34 cellular contexts compared by ENCODE assay signal in the genomic region with DNA sequence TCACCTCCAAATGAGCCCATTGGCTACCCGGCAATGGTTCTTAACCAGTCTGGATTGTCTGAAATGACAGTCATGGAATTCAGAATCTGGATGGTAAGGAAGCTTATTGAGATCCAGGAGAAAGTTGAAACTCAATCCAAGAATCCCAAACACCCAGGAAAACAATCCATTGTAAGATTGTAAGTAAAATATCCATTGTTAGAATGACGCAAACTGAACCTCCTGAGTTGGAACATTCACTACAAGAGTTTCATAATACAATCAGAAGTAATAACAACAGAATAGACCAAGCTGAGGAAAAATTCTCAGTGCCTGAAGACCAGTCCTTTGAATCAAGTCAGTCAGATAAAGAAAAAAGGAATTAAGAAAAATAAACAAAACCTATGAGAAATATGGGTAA. TPM values are rescaled to one million over a fixed set of nuclear protein-coding genes. Genes with fewer than 3 reads are reported as not detected.
"Had no signal": no experiment of that assay in that cellular context is flagged by ENCODE, and none has a peak within 500 bp of the region (broad histone marks: within the 10 kb centered on the region; RNA-seq: fewer than 3 reads in every experiment).

No MANE protein-coding gene starts in this region.

- H3K9me3 ChIP-seq: adrenal gland had no signal

- H3K36me3 Mint-ChIP-seq: activated CD4-positive, alpha-beta memory T cell treated with anti-CD3 and anti-CD28 coated beads for 36 hours; activated naive CD4-positive, alpha-beta T cell treated with anti-CD3 and anti-CD28 coated beads, Interleukin-2, amount 50 U/mL, for 72 hours; T-cell had no signal

- H3K4me1 Mint-ChIP-seq: activated B cell treated with CpG ODN at 0.5 μM for 24 hours; central memory CD8-positive, alpha-beta T cell; T-cell had no signal

- DNase-seq: activated B cell treated with CpG ODN at 0.5 μM for 24 hours; activated CD4-positive, alpha-beta memory T cell treated with anti-CD3 and anti-CD28 coated beads for 36 hours; activated CD4-positive, alpha-beta T cell treated with anti-CD3 and anti-CD28 coated beads for 4 hours; activated CD4-positive, alpha-beta T cell treated with anti-CD3 and anti-CD28 coated beads, Interleukin-2, amount 50 U/mL, for 1 hour; activated CD4-positive, CD25-positive, alpha-beta regulatory T cell treated with anti-CD3 and anti-CD28 coated beads, Interleukin-2, amount 50 U/mL, for 72 hours; activated CD8-positive, alpha-beta memory T cell treated with anti-CD3 and anti-CD28 coated beads, Interleukin-2, amount 50 U/mL, for 4 hours; activated gamma-delta T cell treated with Interleukin-2 at 50 U/mL for 16 hours; activated naive CD4-positive, alpha-beta T cell treated with anti-CD3 and anti-CD28 coated beads for 36 hours; activated T-cell treated with anti-CD3 and anti-CD28 coated beads for 4 hours; activated T-cell treated with anti-CD3 and anti-CD28 coated beads, Interleukin-2, amount 50 U/mL, for 4 hours; adrenal gland; anterior cingulate cortex; brain microvascular endothelial cell; Karpas-422; KBM-7; NCI-H1105; NCI-H1436; NCI-H2029; NCI-H510A; NCI-H748 treated with DMSO at 0.1 percent for 48 hours; SHP77; T-cell; T-helper 2 cell; T-helper 9 cell had no signal

- H3K36me3 ChIP-seq: adrenal gland, brain microvascular endothelial cell, cardiac muscle cell had no signal

- H3K27ac ChIP-seq: adrenal gland, brain microvascular endothelial cell, cardiac muscle cell, VCaP had no signal

- ATAC-seq: activated naive CD4-positive, alpha-beta T cell treated with anti-CD3 and anti-CD28 coated beads, Interleukin-2, amount 50 U/mL, for 72 hours; activated T-cell treated with anti-CD3 and anti-CD28 coated beads, Interleukin-2, amount 50 U/mL, for 4 hours; SK-N-SH treated with all-trans-retinoic acid at 6 μM for 48 hours; T-cell had no signal

- H3K27me3 ChIP-seq: adrenal gland, brain microvascular endothelial cell, cardiac muscle cell had no signal

- H3K9me3 Mint-ChIP-seq: activated naive CD4-positive, alpha-beta T cell treated with anti-CD3 and anti-CD28 coated beads for 36 hours; activated naive CD4-positive, alpha-beta T cell treated with anti-CD3 and anti-CD28 coated beads, Interleukin-2, amount 50 U/mL, for 72 hours; activated T-helper 1 cell treated with anti-CD3 and anti-CD28 coated beads, Interleukin-12 subunit alpha, Interleukin-12 subunit beta, Interleukin-2, Interleukin-4 antibody, amounts not matched to agents 30 ng/mL and 10 ng/mL and 1 ng/mL, durations not matched to agents 14 hours and 24 hours and 36 hours had no signal

- H3K27me3 Mint-ChIP-seq: activated CD4-positive, alpha-beta memory T cell treated with anti-CD3 and anti-CD28 coated beads for 36 hours; central memory CD8-positive, alpha-beta T cell; T-cell had no signal

- H3K4me3 Mint-ChIP-seq: activated B cell treated with CpG ODN at 0.5 μM for 24 hours; activated CD4-positive, alpha-beta memory T cell treated with anti-CD3 and anti-CD28 coated beads for 36 hours; activated naive CD4-positive, alpha-beta T cell treated with anti-CD3 and anti-CD28 coated beads for 36 hours; activated T-cell treated with anti-CD3 and anti-CD28 coated beads, Interleukin-2, amount 50 U/mL, for 4 hours; activated T-helper 1 cell treated with anti-CD3 and anti-CD28 coated beads, Interleukin-12 subunit alpha, Interleukin-12 subunit beta, Interleukin-2, Interleukin-4 antibody, amounts not matched to agents 30 ng/mL and 10 ng/mL and 1 ng/mL, durations not matched to agents 14 hours and 24 hours and 36 hours; central memory CD8-positive, alpha-beta T cell; T-cell had no signal

- H3K4me1 ChIP-seq: adrenal gland had no signal

- H3K27ac Mint-ChIP-seq: activated B cell treated with CpG ODN at 0.5 μM for 24 hours; activated CD4-positive, alpha-beta memory T cell treated with anti-CD3 and anti-CD28 coated beads for 36 hours; activated naive CD4-positive, alpha-beta T cell treated with anti-CD3 and anti-CD28 coated beads for 36 hours; activated naive CD4-positive, alpha-beta T cell treated with anti-CD3 and anti-CD28 coated beads, Interleukin-2, amount 50 U/mL, for 72 hours; activated T-helper 1 cell treated with anti-CD3 and anti-CD28 coated beads, Interleukin-12 subunit alpha, Interleukin-12 subunit beta, Interleukin-2, Interleukin-4 antibody, amounts not matched to agents 30 ng/mL and 10 ng/mL and 1 ng/mL, durations not matched to agents 14 hours and 24 hours and 36 hours; T-cell had no signal

- H3K4me3 ChIP-seq: adrenal gland, cardiac muscle cell had no signal

RNA-seq across cellular contexts. Expression of a gene that starts 22.1 kb away (rescaled TPM):
- total RNA-seq: activated B cell treated with CpG ODN at 0.5 μM for 24 hours; activated CD4-positive, alpha-beta memory T cell treated with anti-CD3 and anti-CD28 coated beads for 36 hours; activated naive CD4-positive, alpha-beta T cell treated with anti-CD3 and anti-CD28 coated beads for 36 hours; activated naive CD4-positive, alpha-beta T cell treated with anti-CD3 and anti-CD28 coated beads, Interleukin-2, amount 50 U/mL, for 72 hours; activated T-cell treated with anti-CD3 and anti-CD28 coated beads, Interleukin-2, amount 50 U/mL, for 4 hours; activated T-helper 1 cell treated with anti-CD3 and anti-CD28 coated beads, Interleukin-12 subunit alpha, Interleukin-12 subunit beta, Interleukin-2, Interleukin-4 antibody, amounts not matched to agents 30 ng/mL and 10 ng/mL and 1 ng/mL, durations not matched to agents 14 hours and 24 hours and 36 hours; adrenal gland; cardiac muscle cell; MCF 10A; OCI-LY7; RPMI7951; SK-MEL-5; T-cell had no signal
- polyA plus RNA-seq: adrenal gland, cardiac muscle cell had no signal

RNA-seq across cellular contexts. Expression of a gene that starts 35.5 kb away (rescaled TPM):
- total RNA-seq: activated B cell treated with CpG ODN at 0.5 μM for 24 hours; activated CD4-positive, alpha-beta memory T cell treated with anti-CD3 and anti-CD28 coated beads for 36 hours; activated naive CD4-positive, alpha-beta T cell treated with anti-CD3 and anti-CD28 coated beads for 36 hours; activated naive CD4-positive, alpha-beta T cell treated with anti-CD3 and anti-CD28 coated beads, Interleukin-2, amount 50 U/mL, for 72 hours; activated T-cell treated with anti-CD3 and anti-CD28 coated beads, Interleukin-2, amount 50 U/mL, for 4 hours; activated T-helper 1 cell treated with anti-CD3 and anti-CD28 coated beads, Interleukin-12 subunit alpha, Interleukin-12 subunit beta, Interleukin-2, Interleukin-4 antibody, amounts not matched to agents 30 ng/mL and 10 ng/mL and 1 ng/mL, durations not matched to agents 14 hours and 24 hours and 36 hours; adrenal gland; cardiac muscle cell; MCF 10A; OCI-LY7; RPMI7951; SK-MEL-5; T-cell had no signal
- polyA plus RNA-seq: adrenal gland, cardiac muscle cell had no signal

RNA-seq across cellular contexts. Expression of a gene that starts 37.4 kb away (rescaled TPM):
- total RNA-seq: activated B cell treated with CpG ODN at 0.5 μM for 24 hours; activated CD4-positive, alpha-beta memory T cell treated with anti-CD3 and anti-CD28 coated beads for 36 hours; activated naive CD4-positive, alpha-beta T cell treated with anti-CD3 and anti-CD28 coated beads for 36 hours; activated naive CD4-positive, alpha-beta T cell treated with anti-CD3 and anti-CD28 coated beads, Interleukin-2, amount 50 U/mL, for 72 hours; activated T-cell treated with anti-CD3 and anti-CD28 coated beads, Interleukin-2, amount 50 U/mL, for 4 hours; activated T-helper 1 cell treated with anti-CD3 and anti-CD28 coated beads, Interleukin-12 subunit alpha, Interleukin-12 subunit beta, Interleukin-2, Interleukin-4 antibody, amounts not matched to agents 30 ng/mL and 10 ng/mL and 1 ng/mL, durations not matched to agents 14 hours and 24 hours and 36 hours; adrenal gland; cardiac muscle cell; MCF 10A; OCI-LY7; RPMI7951; SK-MEL-5; T-cell had no signal
- polyA plus RNA-seq: adrenal gland, cardiac muscle cell had no signal

RNA-seq across cellular contexts. Expression of a gene that starts 41.7 kb away (rescaled TPM):
- total RNA-seq: activated B cell treated with CpG ODN at 0.5 μM for 24 hours; activated CD4-positive, alpha-beta memory T cell treated with anti-CD3 and anti-CD28 coated beads for 36 hours; activated naive CD4-positive, alpha-beta T cell treated with anti-CD3 and anti-CD28 coated beads for 36 hours; activated naive CD4-positive, alpha-beta T cell treated with anti-CD3 and anti-CD28 coated beads, Interleukin-2, amount 50 U/mL, for 72 hours; activated T-cell treated with anti-CD3 and anti-CD28 coated beads, Interleukin-2, amount 50 U/mL, for 4 hours; activated T-helper 1 cell treated with anti-CD3 and anti-CD28 coated beads, Interleukin-12 subunit alpha, Interleukin-12 subunit beta, Interleukin-2, Interleukin-4 antibody, amounts not matched to agents 30 ng/mL and 10 ng/mL and 1 ng/mL, durations not matched to agents 14 hours and 24 hours and 36 hours; adrenal gland; cardiac muscle cell; MCF 10A; OCI-LY7; RPMI7951; SK-MEL-5; T-cell had no signal
- polyA plus RNA-seq: adrenal gland, cardiac muscle cell had no signal
